Comparison of ENCODE assay signal across 1 cellular context in the genomic region with DNA sequence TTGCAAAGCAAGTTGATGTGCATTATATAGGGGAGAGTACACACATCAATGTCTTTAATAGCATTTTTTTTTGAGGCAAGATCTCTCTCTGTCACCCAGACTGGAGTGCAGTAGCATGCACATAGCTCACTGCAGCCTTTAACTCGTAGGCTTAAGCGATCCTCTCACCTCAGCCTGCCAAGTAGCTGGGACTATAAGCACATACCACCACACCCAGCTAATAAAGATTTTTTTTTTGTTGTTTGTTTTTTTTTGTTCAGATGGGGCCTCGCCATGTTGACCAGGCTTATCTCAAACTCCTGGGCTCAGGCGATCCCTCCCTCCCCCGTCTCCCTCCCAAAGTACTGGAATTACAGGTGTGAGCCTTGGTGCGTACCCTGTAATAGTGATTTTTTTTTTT.
TF ChIP-seq lines count a peak whose summit lies in the region.

No MANE protein-coding gene starts in this region.

TF ChIP-seq in HEK293, 187 proteins besides CTCF, POLR2A, EP300 and RAD21 (continued from another document):
- peak; percentile 77; the same call in 1 of the 2 replicates for TF ChIP-seq KLF7 (tag by site-specific recombination; IDR thresholded peaks at IDR 0.05; ENCODE audit: borderline replicate concordance)
- TF ChIP-seq ZNF76 (tag by site-specific recombination; IDR thresholded peaks at IDR 0.05; ENCODE audit: borderline replicate concordance, low read depth): no peak
- TF ChIP-seq SCRT1 (tag by site-specific recombination; IDR thresholded peaks at IDR 0.05; ENCODE audit: borderline replicate concordance): no peak
- no peak for TF ChIP-seq ZNF394 (tag by site-specific recombination; IDR thresholded peaks at IDR 0.05; ENCODE audit: borderline replicate concordance)
- TF ChIP-seq, protein P1, sequence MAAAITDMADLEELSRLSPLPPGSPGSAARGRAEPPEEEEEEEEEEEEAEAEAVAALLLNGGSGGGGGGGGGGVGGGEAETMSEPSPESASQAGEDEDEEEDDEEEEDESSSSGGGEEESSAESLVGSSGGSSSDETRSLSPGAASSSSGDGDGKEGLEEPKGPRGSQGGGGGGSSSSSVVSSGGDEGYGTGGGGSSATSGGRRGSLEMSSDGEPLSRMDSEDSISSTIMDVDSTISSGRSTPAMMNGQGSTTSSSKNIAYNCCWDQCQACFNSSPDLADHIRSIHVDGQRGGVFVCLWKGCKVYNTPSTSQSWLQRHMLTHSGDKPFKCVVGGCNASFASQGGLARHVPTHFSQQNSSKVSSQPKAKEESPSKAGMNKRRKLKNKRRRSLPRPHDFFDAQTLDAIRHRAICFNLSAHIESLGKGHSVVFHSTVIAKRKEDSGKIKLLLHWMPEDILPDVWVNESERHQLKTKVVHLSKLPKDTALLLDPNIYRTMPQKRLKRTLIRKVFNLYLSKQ (tag by site-specific recombination; IDR thresholded peaks at IDR 0.05; ENCODE audit: borderline replicate concordance): no peak
- TF ChIP-seq FEZF1 (tag by site-specific recombination; IDR thresholded peaks at IDR 0.05): no peak
- TF ChIP-seq ZNF558 (tag by site-specific recombination; IDR thresholded peaks at IDR 0.05): no peak
- TF ChIP-seq, protein P2, sequence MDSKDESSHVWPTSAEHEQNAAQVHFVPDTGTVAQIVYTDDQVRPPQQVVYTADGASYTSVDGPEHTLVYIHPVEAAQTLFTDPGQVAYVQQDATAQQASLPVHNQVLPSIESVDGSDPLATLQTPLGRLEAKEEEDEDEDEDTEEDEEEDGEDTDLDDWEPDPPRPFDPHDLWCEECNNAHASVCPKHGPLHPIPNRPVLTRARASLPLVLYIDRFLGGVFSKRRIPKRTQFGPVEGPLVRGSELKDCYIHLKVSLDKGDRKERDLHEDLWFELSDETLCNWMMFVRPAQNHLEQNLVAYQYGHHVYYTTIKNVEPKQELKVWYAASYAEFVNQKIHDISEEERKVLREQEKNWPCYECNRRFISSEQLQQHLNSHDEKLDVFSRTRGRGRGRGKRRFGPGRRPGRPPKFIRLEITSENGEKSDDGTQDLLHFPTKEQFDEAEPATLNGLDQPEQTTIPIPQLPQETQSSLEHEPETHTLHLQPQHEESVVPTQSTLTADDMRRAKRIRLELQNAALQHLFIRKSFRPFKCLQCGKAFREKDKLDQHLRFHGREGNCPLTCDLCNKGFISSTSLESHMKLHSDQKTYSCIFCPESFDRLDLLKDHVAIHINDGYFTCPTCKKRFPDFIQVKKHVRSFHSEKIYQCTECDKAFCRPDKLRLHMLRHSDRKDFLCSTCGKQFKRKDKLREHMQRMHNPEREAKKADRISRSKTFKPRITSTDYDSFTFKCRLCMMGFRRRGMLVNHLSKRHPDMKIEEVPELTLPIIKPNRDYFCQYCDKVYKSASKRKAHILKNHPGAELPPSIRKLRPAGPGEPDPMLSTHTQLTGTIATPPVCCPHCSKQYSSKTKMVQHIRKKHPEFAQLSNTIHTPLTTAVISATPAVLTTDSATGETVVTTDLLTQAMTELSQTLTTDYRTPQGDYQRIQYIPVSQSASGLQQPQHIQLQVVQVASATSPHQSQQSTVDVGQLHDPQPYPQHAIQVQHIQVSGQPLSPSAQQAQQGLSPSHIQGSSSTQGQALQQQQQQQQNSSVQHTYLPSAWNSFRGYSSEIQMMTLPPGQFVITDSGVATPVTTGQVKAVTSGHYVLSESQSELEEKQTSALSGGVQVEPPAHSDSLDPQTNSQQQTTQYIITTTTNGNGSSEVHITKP (tag by site-specific recombination; IDR thresholded peaks at IDR 0.05): peak; percentile 34; the same call in 1 of the 2 replicates
- TF ChIP-seq YY2 (tag by site-specific recombination; IDR thresholded peaks at IDR 0.05): no peak
- no peak for TF ChIP-seq ZNF2 (tag by site-specific recombination; IDR thresholded peaks at IDR 0.05)
- TF ChIP-seq ZNF521 (tag by site-specific recombination; IDR thresholded peaks at IDR 0.05): no peak
- TF ChIP-seq KLF1 (tag by site-specific recombination; IDR thresholded peaks at IDR 0.05): peak; percentile 90
- no peak for TF ChIP-seq ZBTB48 (tag by site-specific recombination; IDR thresholded peaks at IDR 0.05)
- no peak for TF ChIP-seq ZNF670 (tag by site-specific recombination; IDR thresholded peaks at IDR 0.05; ENCODE audit: low read depth)
- no peak for TF ChIP-seq ZNF155 (tag by site-specific recombination; IDR thresholded peaks at IDR 0.05)
- no peak for TF ChIP-seq ZNF791 (tag by site-specific recombination; IDR thresholded peaks at IDR 0.05)
- 0 out of 2 replicates have a peak, but pooled peaks have one; percentile 18 for TF ChIP-seq KLF8 (tag by site-specific recombination; IDR thresholded peaks at IDR 0.05)
- no peak for TF ChIP-seq HOXC10 (CRISPR knock-in tag; IDR thresholded peaks at IDR 0.05)
- TF ChIP-seq ZNF140 (tag by site-specific recombination; IDR thresholded peaks at IDR 0.05): no peak
- peak; percentile 19; the same call in 1 of the 2 replicates for TF ChIP-seq OSR2 (tag by site-specific recombination; IDR thresholded peaks at IDR 0.05)
- TF ChIP-seq, protein P3, sequence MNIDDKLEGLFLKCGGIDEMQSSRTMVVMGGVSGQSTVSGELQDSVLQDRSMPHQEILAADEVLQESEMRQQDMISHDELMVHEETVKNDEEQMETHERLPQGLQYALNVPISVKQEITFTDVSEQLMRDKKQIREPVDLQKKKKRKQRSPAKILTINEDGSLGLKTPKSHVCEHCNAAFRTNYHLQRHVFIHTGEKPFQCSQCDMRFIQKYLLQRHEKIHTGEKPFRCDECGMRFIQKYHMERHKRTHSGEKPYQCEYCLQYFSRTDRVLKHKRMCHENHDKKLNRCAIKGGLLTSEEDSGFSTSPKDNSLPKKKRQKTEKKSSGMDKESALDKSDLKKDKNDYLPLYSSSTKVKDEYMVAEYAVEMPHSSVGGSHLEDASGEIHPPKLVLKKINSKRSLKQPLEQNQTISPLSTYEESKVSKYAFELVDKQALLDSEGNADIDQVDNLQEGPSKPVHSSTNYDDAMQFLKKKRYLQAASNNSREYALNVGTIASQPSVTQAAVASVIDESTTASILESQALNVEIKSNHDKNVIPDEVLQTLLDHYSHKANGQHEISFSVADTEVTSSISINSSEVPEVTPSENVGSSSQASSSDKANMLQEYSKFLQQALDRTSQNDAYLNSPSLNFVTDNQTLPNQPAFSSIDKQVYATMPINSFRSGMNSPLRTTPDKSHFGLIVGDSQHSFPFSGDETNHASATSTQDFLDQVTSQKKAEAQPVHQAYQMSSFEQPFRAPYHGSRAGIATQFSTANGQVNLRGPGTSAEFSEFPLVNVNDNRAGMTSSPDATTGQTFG (tag by site-specific recombination; IDR thresholded peaks at IDR 0.05; ENCODE audit: borderline replicate concordance): no peak
- TF ChIP-seq ZNF184 (tag by site-specific recombination; IDR thresholded peaks at IDR 0.05): no peak
- no peak for TF ChIP-seq ZNF202 (tag by site-specific recombination; IDR thresholded peaks at IDR 0.05; ENCODE audit: borderline replicate concordance)
- no peak for TF ChIP-seq ZNF24 (tag by site-specific recombination; IDR thresholded peaks at IDR 0.05)
